Comparison of ENCODE assay signal across 22 cellular contexts in the genomic region with DNA sequence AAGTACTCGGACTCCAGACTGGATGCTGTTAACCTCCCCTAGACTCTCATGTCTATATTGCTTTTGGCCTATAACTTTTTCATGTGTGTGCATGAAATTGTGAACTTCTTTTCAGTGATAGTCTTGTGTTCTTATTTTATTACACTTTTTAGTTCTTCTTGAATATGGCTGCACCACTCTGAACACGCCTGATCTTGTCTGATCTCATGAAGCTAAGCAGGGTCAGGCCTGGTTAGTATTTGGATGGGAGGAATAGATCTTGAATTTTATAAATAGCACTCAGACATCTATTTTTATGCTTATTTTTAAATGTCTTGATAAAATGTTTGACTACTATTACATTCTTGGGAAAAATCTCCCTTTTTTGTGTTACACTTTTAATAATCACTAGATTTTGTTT. TPM values are rescaled to one million over a fixed set of nuclear protein-coding genes. Genes with fewer than 3 reads are reported as not detected.
A peak's percentile ranks its signal among the peaks of the same experiment; 100 is the strongest.
DNase-seq lines count a peak whose midpoint lies in the region; ATAC-seq lines count a peak whose summit lies in the region.
"Had no signal": no experiment of that assay in that cellular context is flagged by ENCODE, and none has a peak within 500 bp of the region (broad histone marks: within the 10 kb centered on the region; RNA-seq: fewer than 3 reads in every experiment).

No MANE protein-coding gene starts in this region.

- WGBS in urinary bladder, result 89% methylated on average over 2 of the region's 2 CpGs

- peak overlapping the region; percentile 88 for H3K27ac Mint-ChIP-seq in activated T-cell treated with anti-CD3 and anti-CD28 coated beads, Interleukin-2, amount 50 U/mL, for 72 hours
- H3K27ac Mint-ChIP-seq: activated CD8-positive, alpha-beta memory T cell treated with anti-CD3 and anti-CD28 coated beads, Interleukin-2, amount 10 ng/mL, durations not matched to agents 7 days and 5 days; activated naive CD8-positive, alpha-beta T cell treated with anti-CD3 and anti-CD28 coated beads for 36 hours had no signal

- H3K27me3 ChIP-seq in adipocyte (replicated peaks; ENCODE audit: control insufficient read depth, insufficient read depth, low read length) (no peaks in the 10 kb centered on the region), iPS-18a (ENCODE audit: control insufficient read depth, insufficient read depth, low read length) (no peaks in the 10 kb centered on the region)
- H3K27me3 ChIP-seq in effector memory CD4-positive, alpha-beta T cell (replicated peaks; ENCODE audit: control insufficient read depth, insufficient read depth, low read length, poor library complexity, severe bottlenecking), result no peaks in the 10 kb centered on the region
- H3K27me3 ChIP-seq: BE2C, esophagus squamous epithelium had no signal

- ATAC-seq in activated T-cell treated with anti-CD3 and anti-CD28 coated beads, Interleukin-2, amount 50 U/mL, for 72 hours (replicated peaks in 1 of 2), result no peak
- ATAC-seq: activated CD8-positive, alpha-beta memory T cell treated with anti-CD3 and anti-CD28 coated beads, Interleukin-2, amount 10 ng/mL, durations not matched to agents 7 days and 5 days; left colon had no signal

- H3K4me1 ChIP-seq in adipocyte (ENCODE audit: control insufficient read depth, insufficient read depth, low read length) (no peaks in the 10 kb centered on the region), iPS-18a (ENCODE audit: control insufficient read depth, low read depth, low read length) (peaks cover 27% of the 10 kb centered on the region), urinary bladder (ENCODE audit: insufficient read depth) (no peaks in the 10 kb centered on the region)
- H3K4me1 ChIP-seq in effector memory CD4-positive, alpha-beta T cell (ENCODE audit: control insufficient read depth, insufficient read depth, low read length, poor library complexity, severe bottlenecking), result no peaks in the 10 kb centered on the region
- H3K4me1 ChIP-seq: BE2C, parathyroid adenoma had no signal

- H3K9ac ChIP-seq in adipocyte (ENCODE audit: low read length) (peak overlapping the region; percentile 14), iPS-18a (ENCODE audit: low read length) (peak overlapping the region; percentile 5)
- H3K9ac ChIP-seq: parathyroid adenoma had no signal

- peaks cover 2 to 5% of the 10 kb centered on the region in 2 donors for H3K36me3 Mint-ChIP-seq in activated T-cell treated with anti-CD3 and anti-CD28 coated beads, Interleukin-2, amount 50 U/mL, for 72 hours (ENCODE audit: insufficient read depth in 2 of 2)

- no peaks in the 10 kb centered on the region for H3K4me1 Mint-ChIP-seq in activated T-cell treated with anti-CD3 and anti-CD28 coated beads, Interleukin-2, amount 50 U/mL, for 72 hours (ENCODE audit: low read depth)

- no peaks in the 10 kb centered on the region for H3K27me3 Mint-ChIP-seq in activated T-cell treated with anti-CD3 and anti-CD28 coated beads, Interleukin-2, amount 50 U/mL, for 72 hours (ENCODE audit: low read depth)
- H3K27me3 Mint-ChIP-seq: activated naive CD8-positive, alpha-beta T cell treated with anti-CD3 and anti-CD28 coated beads for 36 hours; activated T-helper 17 cell treated with anti-CD3 and anti-CD28 coated beads, Interleukin-2, amount 50 U/mL, for 72 hours; naive thymus-derived CD8-positive, alpha-beta T cell had no signal

- no peak overlapping the region for H3K4me3 Mint-ChIP-seq in activated T-cell treated with anti-CD3 and anti-CD28 coated beads, Interleukin-2, amount 50 U/mL, for 72 hours
- H3K4me3 Mint-ChIP-seq: activated CD8-positive, alpha-beta memory T cell treated with anti-CD3 and anti-CD28 coated beads, Interleukin-2, amount 10 ng/mL, durations not matched to agents 7 days and 5 days; activated naive CD8-positive, alpha-beta T cell treated with anti-CD3 and anti-CD28 coated beads for 36 hours; naive thymus-derived CD8-positive, alpha-beta T cell had no signal

- no peak for DNase-seq in activated T-cell treated with anti-CD3 and anti-CD28 coated beads, Interleukin-2, amount 50 U/mL, for 72 hours
- no peak for DNase-seq in activated T-cell treated with anti-CD3 and anti-CD28 coated beads, Interleukin-2, amount 50 U/mL, for 1 hour
- DNase-seq in adipocyte (ENCODE audit: low read depth) (no peak), DMS153 (lab: John Stamatoyannopoulos, UW) (no peak)
- DNase-seq in effector memory CD4-positive, alpha-beta T cell, result no peak
- no peak for DNase-seq in activated CD4-positive, alpha-beta T cell treated with anti-CD3 and anti-CD28 coated beads, Interleukin-2, amount 50 U/mL, for 1 hour
- DNase-seq: 8988T; activated CD4-positive, alpha-beta T cell treated with anti-CD3 and anti-CD28 coated beads for 4 hours; activated CD8-positive, alpha-beta memory T cell treated with anti-CD3 and anti-CD28 coated beads, Interleukin-2, amount 10 ng/mL, durations not matched to agents 7 days and 5 days; activated naive CD8-positive, alpha-beta T cell treated with anti-CD3 and anti-CD28 coated beads for 36 hours; esophagus squamous epithelium; NCI-H146; NCI-H510A; NK-92 treated with Interleukin-12 subunit alpha and Interleukin-12 subunit beta, amount 100 ng/mL, for 24 hours had no signal

- H3K4me3 ChIP-seq in adipocyte (ENCODE audit: low read length), result no peak overlapping the region
- no peak overlapping the region for H3K4me3 ChIP-seq in iPS-18a (ENCODE audit: low read length)
- H3K4me3 ChIP-seq in urinary bladder (ENCODE audit: low read depth, low read length), result no peak overlapping the region
- no peak overlapping the region for H3K4me3 ChIP-seq in effector memory CD4-positive, alpha-beta T cell (ENCODE audit: insufficient read depth, low read depth, low read length, poor library complexity, severe bottlenecking)
- H3K4me3 ChIP-seq: esophagus squamous epithelium, HAP-1 had no signal

- H3K9me3 Mint-ChIP-seq in activated T-cell treated with anti-CD3 and anti-CD28 coated beads, Interleukin-2, amount 50 U/mL, for 72 hours, result peaks cover 0 to 2% of the 10 kb centered on the region in 2 donors
- H3K9me3 Mint-ChIP-seq: activated T-helper 17 cell treated with anti-CD3 and anti-CD28 coated beads, Interleukin-2, amount 50 U/mL, for 72 hours had no signal

- H3K9me3 ChIP-seq in adipocyte (ENCODE audit: control insufficient read depth, low read length) (peaks cover 17% of the 10 kb centered on the region), iPS-18a (ENCODE audit: control insufficient read depth, low read depth, low read length) (peaks cover 5% of the 10 kb centered on the region)
- no peaks in the 10 kb centered on the region for H3K9me3 ChIP-seq in effector memory CD4-positive, alpha-beta T cell (ENCODE audit: control insufficient read depth, low read length)
- H3K9me3 ChIP-seq: BE2C had no signal

- H3K27ac ChIP-seq in iPS-18a (ENCODE audit: low read length) (peak overlapping the region; percentile 20), urinary bladder (ENCODE audit: low read depth) (peak overlapping the region; percentile 38)
- H3K27ac ChIP-seq in effector memory CD4-positive, alpha-beta T cell (ENCODE audit: insufficient read depth, low read length, poor library complexity, severe bottlenecking), result no peak overlapping the region
- H3K27ac ChIP-seq: parathyroid adenoma had no signal

- H3K36me3 ChIP-seq in adipocyte (ENCODE audit: control insufficient read depth, insufficient read depth, low read length, severe bottlenecking) (no peaks in the 10 kb centered on the region), iPS-18a (ENCODE audit: control insufficient read depth, low read depth, low read length) (no peaks in the 10 kb centered on the region), urinary bladder (ENCODE audit: insufficient read depth) (no peaks in the 10 kb centered on the region)
- H3K36me3 ChIP-seq in effector memory CD4-positive, alpha-beta T cell (ENCODE audit: control insufficient read depth, insufficient read depth, low read length), result no peaks in the 10 kb centered on the region
- H3K36me3 ChIP-seq: BE2C, esophagus squamous epithelium, HAP-1 had no signal

RNA-seq across cellular contexts. Expression of gene TCP10L, which starts 22.4 kb away (rescaled TPM):
- under 1 TPM; 0.43 to 0.56 TPM for total RNA-seq in activated T-cell treated with anti-CD3 and anti-CD28 coated beads, Interleukin-2, amount 50 U/mL, for 72 hours
- 0.53 TPM for total RNA-seq in urinary bladder
- 0.76 TPM for polyA plus RNA-seq in urinary bladder
- total RNA-seq: activated CD8-positive, alpha-beta memory T cell treated with anti-CD3 and anti-CD28 coated beads, Interleukin-2, amount 10 ng/mL, durations not matched to agents 7 days and 5 days; left colon had no signal

RNA-seq across cellular contexts. Expression of gene CFAP298, which starts 49.3 kb away (rescaled TPM):
- total RNA-seq in activated T-cell treated with anti-CD3 and anti-CD28 coated beads, Interleukin-2, amount 50 U/mL, for 72 hours, result 10 to 100 TPM; 21.1 to 22.4 TPM
- 16.7 TPM for total RNA-seq in urinary bladder
- 39.4 TPM for polyA plus RNA-seq in urinary bladder
